In genomic region chr7:115526272-115526671, GRCh38 we compare ENCODE assay signal across 24 cellular contexts.
DNase-seq lines count a peak whose midpoint lies in the region; ATAC-seq, FAIRE-seq and TF ChIP-seq lines count a peak whose summit lies in the region.
"Had no signal": no experiment of that assay in that cellular context is flagged by ENCODE, and none has a peak within 500 bp of the region (broad histone marks: within the 10 kb centered on the region; RNA-seq: fewer than 3 reads in every experiment).

No MANE protein-coding gene starts in this region.

- no peak overlapping the region for H2BK120ac ChIP-seq in H1 (replicated peaks; ENCODE audit: low read depth, low read length)
- no peak overlapping the region for H2BK120ac ChIP-seq in neuronal stem cell (ENCODE audit: low read depth, low read length)

- H3K4me1 ChIP-seq in HUES48 (ENCODE audit: control insufficient read depth, insufficient read depth, low read length) (peaks cover 26% of the 10 kb centered on the region), H1 (replicated peaks in 1 of 4; ENCODE audit: control insufficient read depth in 3 of 4, insufficient read depth in 4 of 4, low read length in 3 of 4) (peaks cover 0 to 6% (median 4%) of the 10 kb centered on the region in 4 experiments; a peak in 3 of 7 replicates), iPS-18a (ENCODE audit: control insufficient read depth, low read depth, low read length) (peaks cover 31% of the 10 kb centered on the region), neuronal stem cell (ENCODE audit: control insufficient read depth in 2 of 2, insufficient read depth in 1 of 2, low read depth in 1 of 2, low read length in 2 of 2) (peaks cover 1 to 3% of the 10 kb centered on the region in 2 donors)
- H3K4me1 ChIP-seq: BLaER1, Peyer's patch had no signal

- H3K79me2 ChIP-seq in H1 (ENCODE audit: control insufficient read depth in 1 of 2, insufficient read depth in 2 of 2, low read length in 2 of 2): no peaks in the 10 kb centered on the region

- H3K27me3 ChIP-seq in HUES48 (ENCODE audit: control insufficient read depth, insufficient read depth, low read length) (peaks cover 41% of the 10 kb centered on the region), H1 (replicated peaks in 1 of 4; ENCODE audit: control insufficient read depth in 3 of 4, extremely low read depth in 1 of 4, insufficient read depth in 3 of 4, low read length in 3 of 4) (peaks cover 2 to 16% (median 8%) of the 10 kb centered on the region in 4 experiments), iPS-18a (ENCODE audit: control insufficient read depth, insufficient read depth, low read length) (peaks cover 30% of the 10 kb centered on the region), neuronal stem cell (ENCODE audit: control insufficient read depth in 3 of 3, insufficient read depth in 3 of 3, low read depth in 1 of 3, low read length in 3 of 3) (no peaks in the 10 kb centered on the region)
- H3K27me3 ChIP-seq: BLaER1, Peyer's patch had no signal

- H4K20me1 ChIP-seq in H1 (replicated peaks in 1 of 2; ENCODE audit: control insufficient read depth in 1 of 2, insufficient read depth in 2 of 2, low read length in 2 of 2): no peaks in the 10 kb centered on the region
- H4K20me1 ChIP-seq: BLaER1 had no signal

- CTCF ChIA-PET in H1 (lab: Charles Lee; ENCODE audit: partially characterized antibody): no interaction called here

- H3K14ac ChIP-seq in H1 (ENCODE audit: insufficient read length) (no peak overlapping the region), neuronal stem cell (ENCODE audit: low read length) (no peak overlapping the region)

- H3K4me2 ChIP-seq in H1 (ENCODE audit: insufficient read depth in 1 of 2, low read depth in 2 of 2, low read length in 2 of 2) (peak overlapping the region in 1 of 2 experiments; percentile 56; a peak in 2 of 4 replicates), neuronal stem cell (ENCODE audit: insufficient read depth, low read length, poor library complexity, severe bottlenecking) (no peak overlapping the region)
- H3K4me2 ChIP-seq: BLaER1 had no signal

- H2BK15ac ChIP-seq in H1 (ENCODE audit: low read length) (no peak overlapping the region), neuronal stem cell (ENCODE audit: low read length) (no peak overlapping the region)

- H4K5ac ChIP-seq in H1 (ENCODE audit: insufficient read length, low read depth, low read length): no peak overlapping the region

- TF ChIP-seq EP300 in H1 (IDR thresholded peaks at IDR 0.05; ENCODE audit: borderline replicate concordance in 1 of 2, low read depth in 2 of 2, low read length in 2 of 2): peak in 1 of 2 experiments; percentile 75; a peak in 1 of 3 replicates

- no peak for TF ChIP-seq POLR2A in H1 (IDR thresholded peaks at IDR 0.05; ENCODE audit: control extremely low read depth in 1 of 2, low read depth in 2 of 2, low read length in 2 of 2)

- H3K4ac ChIP-seq in H1 (replicated peaks; ENCODE audit: insufficient read length, low read depth, low read length): no peak overlapping the region
- H3K4ac ChIP-seq in neuronal stem cell (ENCODE audit: low read length): no peak overlapping the region

- H3K27ac ChIP-seq in HUES48 (ENCODE audit: low read depth, low read length) (peak overlapping the region; percentile 81), H1 (ENCODE audit: low read depth, low read length) (no peak overlapping the region), iPS-18a (ENCODE audit: low read length) (no peak overlapping the region), neuronal stem cell (replicated peaks; ENCODE audit: low read length) (no peak overlapping the region)
- H3K27ac ChIP-seq: BLaER1, Peyer's patch had no signal

- H3K36me3 ChIP-seq in HUES48 (ENCODE audit: control insufficient read depth, insufficient read depth, low read length) (no peaks in the 10 kb centered on the region), H1 (ENCODE audit: control insufficient read depth in 2 of 4, insufficient read depth in 4 of 4, low read length in 3 of 4) (peaks cover 0 to 7% (median 0%) of the 10 kb centered on the region in 4 experiments; a peak in 1 of 8 replicates), iPS-18a (ENCODE audit: control insufficient read depth, low read depth, low read length) (no peaks in the 10 kb centered on the region), neuronal stem cell (replicated peaks in 1 of 2; ENCODE audit: control insufficient read depth in 2 of 2, insufficient read depth in 2 of 2, low read length in 2 of 2) (no peaks in the 10 kb centered on the region)
- H3K36me3 ChIP-seq: BLaER1, Peyer's patch had no signal

- H2AK5ac ChIP-seq in H1 (ENCODE audit: low read depth, low read length) (no peak overlapping the region), neuronal stem cell (ENCODE audit: low read depth, low read length) (no peak overlapping the region)

- no peak overlapping the region for H2BK12ac ChIP-seq in H1 (ENCODE audit: low read depth, low read length)
- no peak overlapping the region for H2BK12ac ChIP-seq in neuronal stem cell (ENCODE audit: low read length)

- no peak for ATAC-seq in HG02884 (IDR thresholded peaks at IDR 0.05; ENCODE audit: unreplicated experiment)
- ATAC-seq: Right ventricle myocardium inferior had no signal

- 6% methylated on average over 3 of the region's 3 CpGs; no CpG with 5 or more reads in 1 of the 2 experiments for WGBS in H1 (ENCODE audit: extremely low coverage in 1 of 2, insufficient coverage in 1 of 2, insufficient read length in 1 of 2, insufficient replicate concordance in 2 of 2, low coverage in 1 of 2, low lambda C conversion rate in 2 of 2, missing lambda C conversion rate in 1 of 2), 2 experiments
- WGBS in neuronal stem cell (ENCODE audit: extremely low coverage in 2 of 2, insufficient read length in 2 of 2, insufficient replicate concordance in 1 of 2), 2 donors: no CpG with 5 or more reads among the region's 3 CpGs

- H4K8ac ChIP-seq in H1 (ENCODE audit: extremely low read depth, insufficient read depth, low read length) (no peak overlapping the region), neuronal stem cell (ENCODE audit: low read depth, low read length) (no peak overlapping the region)

- H2BK5ac ChIP-seq in H1 (ENCODE audit: low read depth, low read length) (no peak overlapping the region), neuronal stem cell (ENCODE audit: low read length) (no peak overlapping the region)

- no peak overlapping the region for H4K91ac ChIP-seq in H1 (replicated peaks; ENCODE audit: insufficient read length, low read length)
- no peak overlapping the region for H4K91ac ChIP-seq in neuronal stem cell (ENCODE audit: low read depth, low read length, poor library complexity)

- no peak for TF ChIP-seq RAD21 in H1 (IDR thresholded peaks at IDR 0.05 in 1 of 2, conservative IDR thresholded peaks at IDR 0.05 in 1 of 2; ENCODE audit: low read depth in 2 of 2, low read length in 2 of 2)

- H3K79me1 ChIP-seq in H1 (ENCODE audit: low read depth, low read length): no peaks in the 10 kb centered on the region
- no peaks in the 10 kb centered on the region for H3K79me1 ChIP-seq in neuronal stem cell (ENCODE audit: low read depth, low read length)

- H3K9me3 ChIP-seq in HUES48 (ENCODE audit: control insufficient read depth, insufficient read depth, low read length) (peaks cover 11% of the 10 kb centered on the region), H1 (ENCODE audit: insufficient read depth in 2 of 2, low read depth in 1 of 2, low read length in 1 of 2) (peaks cover 14 to 28% of the 10 kb centered on the region in 2 experiments), iPS-18a (ENCODE audit: control insufficient read depth, low read depth, low read length) (peaks cover 18% of the 10 kb centered on the region), neuronal stem cell (replicated peaks in 1 of 2; ENCODE audit: control insufficient read depth in 2 of 2, insufficient read depth in 1 of 2, low read depth in 1 of 2, low read length in 2 of 2) (peaks cover 8 to 21% of the 10 kb centered on the region in 2 donors)

- POLR2A ChIA-PET in H1 (lab: Charles Lee; ENCODE audit: partially characterized antibody): no interaction called here

- no peaks in the 10 kb centered on the region; the same call in 1 of the 2 replicates for H3K23me2 ChIP-seq in H1 (ENCODE audit: low read depth, low read length)

- no peak overlapping the region for H2AFZ ChIP-seq in H1 (ENCODE audit: low read length)
- no peak overlapping the region for H2AFZ ChIP-seq in neuronal stem cell (ENCODE audit: low read length)

- no peak overlapping the region for H3K56ac ChIP-seq in H1 (replicated peaks; ENCODE audit: insufficient read length, low read depth, low read length)

- DNase-seq in H1 (ENCODE audit: low read depth in 1 of 2, low spot score in 2 of 2) (peak in 1 of 2 experiments; percentile 59), neuronal stem cell (ENCODE audit: low spot score) (peak; percentile 49), dermis blood vessel endothelial cell (no peak), LoVo (ENCODE audit: low spot score) (no peak), NCI-H524 treated with DMSO at 0.1 percent for 48 hours (lab: John Stamatoyannopoulos, UW) (no peak)
- DNase-seq: Calu3; CD4-positive, alpha-beta memory T cell; Kasumi-1; MM.1S; NCI-H1105; NCI-H2081 treated with DMSO at 0.1 percent for 48 hours; NCI-H226; NCI-H524; Peyer's patch; SW 1271 had no signal

- H3K4me3 ChIP-seq in HUES48 (ENCODE audit: low read depth, low read length) (0 out of 2 replicates have a peak overlapping the region, but pooled peaks have one; percentile 1), H1 (ENCODE audit: extremely low read depth in 1 of 4, insufficient read depth in 2 of 4, low read depth in 3 of 4, low read length in 4 of 4) (peak overlapping the region in 1 of 4 experiments; percentile 47; a peak in 2 of 8 replicates), iPS-18a (ENCODE audit: low read length) (peak overlapping the region; percentile 36), neuronal stem cell (ENCODE audit: low read length in 2 of 2) (no peak overlapping the region)
- H3K4me3 ChIP-seq: BLaER1, Peyer's patch had no signal

- no peak for TF ChIP-seq CTCF in H1 (IDR thresholded peaks at IDR 0.05; ENCODE audit: control extremely low read depth in 1 of 3, insufficient read depth in 1 of 3, low read depth in 1 of 3, low read length in 3 of 3)

- H3K9ac ChIP-seq in HUES48 (ENCODE audit: low read depth, low read length): no peak overlapping the region
- no peak overlapping the region for H3K9ac ChIP-seq in H1 (replicated peaks in 1 of 4; ENCODE audit: extremely low read depth in 1 of 4, low read depth in 3 of 4, low read length in 3 of 4)
- no peak overlapping the region for H3K9ac ChIP-seq in iPS-18a (ENCODE audit: low read length)
- no peak overlapping the region for H3K9ac ChIP-seq in neuronal stem cell (ENCODE audit: low read depth, low read length, poor library complexity)
- H3K9ac ChIP-seq: BLaER1 had no signal

- no peak overlapping the region for H2BK20ac ChIP-seq in H1 (ENCODE audit: low read length)

- FAIRE-seq in H1 (lab: Jason Lieb, UNC): peak; percentile 93
- FAIRE-seq: GM12892, GM18507, H54, HTR-8/SVneo had no signal

- H3K23ac ChIP-seq in H1 (ENCODE audit: insufficient read length) (no peak overlapping the region), neuronal stem cell (ENCODE audit: low read depth, low read length, poor library complexity) (no peak overlapping the region)

- no peak overlapping the region for H3K18ac ChIP-seq in H1 (ENCODE audit: extremely low read depth, low read length)
- no peak overlapping the region for H3K18ac ChIP-seq in neuronal stem cell (ENCODE audit: low read length)

TF ChIP-seq in H1, 55 proteins besides CTCF, POLR2A, EP300 and RAD21 (continues in another document):
- no peak for TF ChIP-seq GTF2F1 (IDR thresholded peaks at IDR 0.05; ENCODE audit: borderline replicate concordance, low read depth, low read length)
- peak in 1 of 2 experiments; percentile 41 for TF ChIP-seq BCL11A (IDR thresholded peaks at IDR 0.05; ENCODE audit: low read depth in 2 of 2, low read length in 2 of 2)

Comparison
In these comparisons a context has a peak if more than half of its experiments do, and no peak if none do; other contexts are left out.
1. H3K4me3 ChIP-seq: peak in HUES48 (single experiment) and iPS-18a (single experiment); none in neuronal stem cell (0 of 2).